In the genomic region with DNA sequence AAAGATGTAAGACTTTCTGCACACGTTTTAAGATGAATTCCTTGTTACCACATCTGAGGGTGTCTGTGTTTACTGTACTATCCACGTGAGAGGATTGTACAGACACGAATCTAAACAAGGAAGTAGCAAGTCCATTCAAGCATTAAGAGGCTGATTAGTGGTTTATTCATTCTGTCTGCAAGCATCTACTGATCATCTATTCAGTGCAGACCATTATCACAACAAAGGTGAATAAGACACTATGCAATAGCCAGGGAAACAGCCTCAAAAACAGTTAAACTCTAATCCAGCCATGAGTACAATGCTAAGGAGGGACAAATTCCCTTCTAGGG, we compare ENCODE assay signal across 17 cellular contexts.
DNase-seq lines count a peak whose midpoint lies in the region; ATAC-seq and TF ChIP-seq lines count a peak whose summit lies in the region.
"Had no signal": no experiment of that assay in that cellular context is flagged by ENCODE, and none has a peak within 500 bp of the region (broad histone marks: within the 10 kb centered on the region; RNA-seq: fewer than 3 reads in every experiment).

No MANE protein-coding gene starts in this region.

- H3K36me3 ChIP-seq in psoas muscle (ENCODE audit: insufficient read depth in 1 of 2, low read depth in 1 of 2) = no peaks in the 10 kb centered on the region
- H3K36me3 ChIP-seq: Peyer's patch, suprapubic skin had no signal

- H3K27me3 Mint-ChIP-seq in naive B cell (peaks cover 0 to 10% (median 5%) of the 10 kb centered on the region in 3 donors), HFFc6 (ENCODE audit: insufficient read depth) (peaks cover 28% of the 10 kb centered on the region)
- H3K27me3 Mint-ChIP-seq: activated CD4-positive, alpha-beta memory T cell treated with anti-CD3 and anti-CD28 coated beads for 36 hours had no signal

- H3K4me3 ChIP-seq in psoas muscle = no peak overlapping the region
- H3K4me3 ChIP-seq: Peyer's patch, suprapubic skin had no signal

- 59 to 68% (median 68%) methylated on average over 3 of the region's 3 CpGs for WGBS in psoas muscle, 3 donors

- H3K27me3 ChIP-seq in psoas muscle (ENCODE audit: insufficient read depth in 3 of 3, low read length in 2 of 3) = no peaks in the 10 kb centered on the region
- H3K27me3 ChIP-seq: Peyer's patch, suprapubic skin had no signal

- H3K4me1 ChIP-seq in psoas muscle = no peaks in the 10 kb centered on the region
- H3K4me1 ChIP-seq: suprapubic skin had no signal

- ATAC-seq in GM18498 (IDR thresholded peaks at IDR 0.05; ENCODE audit: unreplicated experiment) = peak; percentile 57
- ATAC-seq in HG03103 (IDR thresholded peaks at IDR 0.05; ENCODE audit: low read depth, unreplicated experiment) = peak; percentile 58
- ATAC-seq in naive B cell (ENCODE audit: low read depth in 2 of 2) = peak; percentile 97 to 98
- ATAC-seq in psoas muscle = no peak

- no peaks in the 10 kb centered on the region for H3K36me3 Mint-ChIP-seq in naive B cell
- H3K36me3 Mint-ChIP-seq in HFFc6 (ENCODE audit: low read depth) = no peaks in the 10 kb centered on the region
- H3K36me3 Mint-ChIP-seq: activated CD4-positive, alpha-beta memory T cell treated with anti-CD3 and anti-CD28 coated beads for 36 hours had no signal

- no peaks in the 10 kb centered on the region for H3K9me3 ChIP-seq in psoas muscle
- H3K9me3 ChIP-seq: Peyer's patch, suprapubic skin had no signal

- H3K4me1 Mint-ChIP-seq in naive B cell (peaks cover 11 to 22% (median 16%) of the 10 kb centered on the region in 3 donors), HFFc6 (ENCODE audit: low read depth) (no peaks in the 10 kb centered on the region)

- TF ChIP-seq CTCF in psoas muscle (IDR thresholded peaks at IDR 0.05) (no peak), HFFc6 (IDR thresholded peaks at IDR 0.05) (no peak)

- H3K27ac Mint-ChIP-seq in naive B cell = peak overlapping the region; percentile 7 to 87 (median 76)
- no peak overlapping the region for H3K27ac Mint-ChIP-seq in HFFc6
- H3K27ac Mint-ChIP-seq: activated CD4-positive, alpha-beta memory T cell treated with anti-CD3 and anti-CD28 coated beads for 36 hours; activated T-helper 1 cell treated with anti-CD3 and anti-CD28 coated beads, Interleukin-12 subunit alpha, Interleukin-12 subunit beta, Interleukin-2, Interleukin-4 antibody, amounts not matched to agents 30 ng/mL and 10 ng/mL and 1 ng/mL, durations not matched to agents 14 hours and 24 hours and 36 hours had no signal

- no peak overlapping the region for H3K27ac ChIP-seq in psoas muscle
- H3K27ac ChIP-seq: suprapubic skin had no signal

- H3K9me3 Mint-ChIP-seq in naive B cell = no peaks in the 10 kb centered on the region
- no peaks in the 10 kb centered on the region for H3K9me3 Mint-ChIP-seq in HFFc6
- H3K9me3 Mint-ChIP-seq: activated CD4-positive, alpha-beta memory T cell treated with anti-CD3 and anti-CD28 coated beads for 36 hours; activated T-helper 1 cell treated with anti-CD3 and anti-CD28 coated beads, Interleukin-12 subunit alpha, Interleukin-12 subunit beta, Interleukin-2, Interleukin-4 antibody, amounts not matched to agents 30 ng/mL and 10 ng/mL and 1 ng/mL, durations not matched to agents 14 hours and 24 hours and 36 hours had no signal

- intact Hi-C loops in psoas muscle (cut with DNase I) = no loop called here

- DNase-seq in astrocyte of the hippocampus (ENCODE audit: low read depth, low spot score) = peak; percentile 13
- peak; percentile 35 for DNase-seq in naive B cell
- DNase-seq in psoas muscle = no peak
- no peak for DNase-seq in HFFc6
- DNase-seq in anterior cingulate cortex (lab: John Stamatoyannopoulos, UW) = no peak
- DNase-seq: activated CD4-positive, alpha-beta memory T cell treated with anti-CD3 and anti-CD28 coated beads for 36 hours; AML-193; DMS 273 treated with DMSO at 0.1 percent for 48 hours; effector CD4-positive, alpha-beta T cell; hippocampal formation; left cardiac atrium; NCI-H146; Peyer's patch had no signal

- H3K4me3 Mint-ChIP-seq in naive B cell (peak overlapping the region in 7 of 8 donors; percentile 53 to 87 (median 67)), HFFc6 (no peak overlapping the region)
- H3K4me3 Mint-ChIP-seq: activated CD4-positive, alpha-beta memory T cell treated with anti-CD3 and anti-CD28 coated beads for 36 hours; activated T-helper 1 cell treated with anti-CD3 and anti-CD28 coated beads, Interleukin-12 subunit alpha, Interleukin-12 subunit beta, Interleukin-2, Interleukin-4 antibody, amounts not matched to agents 30 ng/mL and 10 ng/mL and 1 ng/mL, durations not matched to agents 14 hours and 24 hours and 36 hours had no signal

Comparison
In these comparisons a context has a peak if more than half of its experiments do, and no peak if none do; other contexts are left out.
1. ATAC-seq: peak in GM18498 (single experiment), HG03103 (single experiment) and naive B cell (2 of 2); none in psoas muscle (0 of 4).
2. DNase-seq: peak in astrocyte of the hippocampus (single experiment) and naive B cell (single experiment); none in psoas muscle (0 of 2), HFFc6 (single experiment) and anterior cingulate cortex (0 of 58).